ENCODE assay signal across 8 cellular contexts in the genomic region with DNA sequence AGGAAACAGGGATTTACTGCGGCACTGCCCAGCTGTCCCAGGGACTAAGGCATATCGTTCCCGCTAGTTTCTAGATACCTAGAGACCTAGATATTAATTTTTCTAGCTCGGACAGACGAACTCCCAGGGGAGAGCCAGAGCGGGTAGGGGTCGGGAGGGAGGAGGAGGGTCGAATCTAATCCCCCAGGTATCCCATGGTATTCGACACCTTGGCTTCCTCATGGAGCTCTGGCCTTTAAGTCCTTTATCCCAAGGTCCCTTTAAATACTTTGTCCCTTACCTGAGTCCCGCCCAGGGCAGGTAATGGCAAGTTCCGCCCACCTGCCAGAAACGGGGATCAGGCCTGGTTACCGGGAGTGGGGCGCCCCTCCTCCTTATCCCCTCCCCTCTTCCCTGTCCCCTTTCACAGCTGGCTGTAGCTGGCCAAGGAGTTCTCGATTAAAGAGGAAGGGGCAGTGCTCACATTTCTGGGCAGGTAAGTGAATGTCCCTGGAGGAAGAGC. TPM values are rescaled to one million over a fixed set of nuclear protein-coding genes. Genes with fewer than 3 reads are reported as not detected.
DNase-seq lines count a peak whose midpoint lies in the region; ATAC-seq and TF ChIP-seq lines count a peak whose summit lies in the region.

A gene (plus strand): TSS at position 310 of the 502 bp plus-strand sequence. CDS start 1,904 bp downstream, outside the sequence.

- peak within 1 kb of the TSS; percentile 97 for H3K4me3 ChIP-seq in AG04450 (ENCODE audit: low read depth, low read length)

- H3K27me3 ChIP-seq in AG04450 (ENCODE audit: control insufficient read depth, insufficient read depth, low read length) = no peaks in the 10 kb centered on the region

- no peak for TF ChIP-seq CTCF in AG04450 (IDR thresholded peaks at IDR 0.05; ENCODE audit: low read depth, low read length)
- no peak for TF ChIP-seq CTCF in chondrocyte (IDR thresholded peaks at IDR 0.05)

- ATAC-seq in HG03457 (IDR thresholded peaks at IDR 0.05; ENCODE audit: unreplicated experiment) (no peak), HG03108 (IDR thresholded peaks at IDR 0.05; ENCODE audit: unreplicated experiment) (no peak)

- no peaks in the 10 kb centered on the region for H3K9me3 ChIP-seq in AG04450 (ENCODE audit: control insufficient read depth, insufficient read depth, low read length)
- H3K9me3 ChIP-seq in KOPT-K1 (ENCODE audit: insufficient read depth, low read length, poor library complexity, severe bottlenecking) = no peaks in the 10 kb centered on the region

- no peaks in the 10 kb centered on the region for H3K36me3 Mint-ChIP-seq in chondrocyte (ENCODE audit: low read depth)

- no peaks in the 10 kb centered on the region for H3K27me3 Mint-ChIP-seq in chondrocyte (ENCODE audit: low read depth)

- peaks cover 23% of the 10 kb centered on the region for H3K4me1 Mint-ChIP-seq in chondrocyte (ENCODE audit: low read depth)

- POLR2A ChIA-PET in AG04450 (lab: Yijun Ruan, JAX) = interaction anchor here (0.5 to 3.0 kb wide), 20 partner anchors 9 to 442 kb away, joined by 3 to 25 read pairs (median 4); a partner anchor contains a TSS

- no peak for DNase-seq in AG04450 (ENCODE audit: low read depth, low spot score)
- DNase-seq in chondrocyte (ENCODE audit: low spot score) = no peak
- no peak for DNase-seq in mucosa of gallbladder (ENCODE audit: low spot score)
- DNase-seq in NCI-H2107 treated with DMSO at 0.1 percent for 48 hours (lab: John Stamatoyannopoulos, UW; ENCODE audit: unreplicated experiment) = no peak
- DNase-seq in AG08395 (ENCODE audit: low spot score) = no peak

- H3K4me3 Mint-ChIP-seq in chondrocyte (ENCODE audit: unreplicated experiment) = peak within 1 kb of the TSS; percentile 88

- no peaks in the 10 kb centered on the region for H3K9me3 Mint-ChIP-seq in chondrocyte (ENCODE audit: low read depth)

- peak within 1 kb of the TSS; percentile 54 for H3K27ac ChIP-seq in AG04450 (ENCODE audit: low read depth, low read length)
- peak within 1 kb of the TSS; percentile 82 for H3K27ac ChIP-seq in KOPT-K1 (ENCODE audit: low read depth, low read length, poor library complexity, severe bottlenecking)

- H3K36me3 ChIP-seq in KOPT-K1 (ENCODE audit: insufficient read depth, low read length) = peaks cover 6% of the 10 kb centered on the region; the same call in 1 of the 2 replicates

- CTCF ChIA-PET in AG04450 (lab: Charles Lee) = interaction anchor here (3.7 kb wide), 1 partner anchor 11 kb away, joined by 53 read pairs; no protein-coding TSS in a partner anchor

- peak within 1 kb of the TSS; percentile 89 for H3K27ac Mint-ChIP-seq in chondrocyte (ENCODE audit: unreplicated experiment)

RNA-seq across cellular contexts. Expression of the gene that starts here (rescaled TPM):
- 0.31 and 0.35 TPM in 2 replicates for polyA plus RNA-seq in AG04450 (2011; rRNA removed)
- 0.22 and 0.32 TPM in 2 replicates for polyA minus RNA-seq in AG04450 (2011; rRNA and poly(A)+ RNA removed)
- total RNA-seq in chondrocyte (0.17 to 0.56 TPM (median 0.39 TPM) in 3 replicates), mucosa of gallbladder (18.2 TPM)

Comparison
In these comparisons a context has a peak if more than half of its experiments do, and no peak if none do; other contexts are left out.
1. RNA of the gene that starts here (total RNA-seq): 18.2 TPM in mucosa of gallbladder (single experiment); 0.17 to 0.56 TPM in chondrocyte; every median in the first group is over 10 times any median in the second.